8 cellular contexts compared by ENCODE assay signal in the genomic region with DNA sequence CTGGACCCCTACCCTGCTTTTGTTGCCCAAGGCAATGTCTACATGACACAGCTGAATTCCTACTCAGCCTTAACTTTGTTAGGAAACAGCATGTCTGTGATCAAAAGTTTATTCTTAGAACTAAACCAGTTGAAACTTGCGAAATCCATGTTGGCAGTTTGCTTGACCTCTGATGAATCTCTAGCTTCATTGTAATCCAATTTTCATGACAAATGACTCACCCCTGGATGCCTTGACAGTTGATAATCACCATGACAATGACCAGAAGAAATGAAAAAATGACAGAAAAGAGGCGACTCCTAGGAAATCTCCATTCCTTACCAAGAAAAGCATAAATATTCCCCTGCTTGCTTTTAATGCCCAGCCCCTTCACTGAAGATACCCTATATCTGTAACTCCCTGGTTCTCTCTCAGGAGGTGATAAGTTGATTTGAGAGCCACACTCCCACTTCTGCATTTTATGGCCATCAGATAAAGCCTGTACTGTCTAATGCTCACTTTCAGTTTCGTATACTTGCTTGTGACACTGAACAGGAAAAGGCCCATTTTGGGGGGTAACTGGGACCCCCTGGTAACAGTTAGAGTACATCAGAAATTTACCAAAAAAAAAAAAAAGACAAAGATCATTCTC.
DNase-seq lines count a peak whose midpoint lies in the region; ATAC-seq and TF ChIP-seq lines count a peak whose summit lies in the region.

No MANE protein-coding gene starts in this region.

- no peaks in the 10 kb centered on the region for H3K9me3 Mint-ChIP-seq in nephron

- DNase-seq in adipocyte (ENCODE audit: low read depth) (peak; percentile 1), Ammon's horn (ENCODE audit: low spot score) (no peak), NCI-H2227 (lab: John Stamatoyannopoulos, UW; ENCODE audit: unreplicated experiment) (no peak), NCI-H146 treated with DMSO at 0.1 percent for 48 hours (lab: John Stamatoyannopoulos, UW; ENCODE audit: unreplicated experiment) (no peak)
- no peak for DNase-seq in stimulated activated CD4-positive, alpha-beta T cell treated with anti-CD3 and anti-CD28 coated beads, Interleukin-4, amount 100 ng/mL, for 1 hour

- H3K4me3 Mint-ChIP-seq in nephron, result no peak overlapping the region

- no peaks in the 10 kb centered on the region for H3K9me3 ChIP-seq in adipocyte (ENCODE audit: control insufficient read depth, low read length)

- H3K27ac Mint-ChIP-seq in nephron, result peak overlapping the region in 2 of 3 experiments; percentile 2 to 21

- no peaks in the 10 kb centered on the region for H3K27me3 ChIP-seq in adipocyte (replicated peaks; ENCODE audit: control insufficient read depth, insufficient read depth, low read length)

- H3K4me3 ChIP-seq in adipocyte (ENCODE audit: low read length), result peak overlapping the region; percentile 59

- H3K4me1 Mint-ChIP-seq in nephron, result peaks cover 7% of the 10 kb centered on the region

- peaks cover 30% of the 10 kb centered on the region for H3K4me1 ChIP-seq in adipocyte (ENCODE audit: control insufficient read depth, insufficient read depth, low read length)

- H3K36me3 ChIP-seq in adipocyte (ENCODE audit: control insufficient read depth, insufficient read depth, low read length, severe bottlenecking), result no peaks in the 10 kb centered on the region

- no peaks in the 10 kb centered on the region for H3K27me3 Mint-ChIP-seq in nephron (ENCODE audit: low read depth)

- ATAC-seq in GM19463 (IDR thresholded peaks at IDR 0.05; ENCODE audit: unreplicated experiment), result peak; percentile 83
- ATAC-seq in HG03520 (IDR thresholded peaks at IDR 0.05; ENCODE audit: unreplicated experiment), result peak; percentile 81

- peak overlapping the region; percentile 57 for H3K9ac ChIP-seq in adipocyte (ENCODE audit: low read length)

- no peak for TF ChIP-seq CTCF in nephron (IDR thresholded peaks at IDR 0.05; ENCODE audit: unreplicated experiment in 3 of 3)

- no peaks in the 10 kb centered on the region for H3K36me3 Mint-ChIP-seq in nephron (ENCODE audit: low read depth)
